24 cellular contexts compared by ENCODE assay signal in the genomic region with DNA sequence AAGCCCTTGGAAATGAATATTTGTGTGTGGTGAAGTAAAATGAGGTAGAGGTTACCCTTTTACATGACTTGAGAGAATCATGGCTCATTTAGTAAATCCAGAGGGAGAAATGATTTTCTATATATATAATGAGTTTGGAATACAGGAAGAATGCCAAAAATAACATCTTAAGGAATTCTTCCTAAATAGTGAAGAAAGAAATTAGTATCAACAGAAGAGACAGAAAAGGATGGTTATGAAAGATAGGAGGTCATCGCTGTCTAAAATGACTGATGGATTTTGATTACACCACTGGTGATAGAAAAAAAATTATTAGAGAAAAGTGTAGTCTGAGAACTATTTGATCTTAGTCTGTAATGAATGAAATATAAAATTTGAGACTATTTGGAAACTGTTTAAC.
"Had no signal": no experiment of that assay in that cellular context is flagged by ENCODE, and none has a peak within 500 bp of the region (broad histone marks: within the 10 kb centered on the region; RNA-seq: fewer than 3 reads in every experiment).

No MANE protein-coding gene starts in this region.

- H3K36me3 ChIP-seq: brain microvascular endothelial cell, gastroesophageal sphincter, heart left ventricle, left ventricle myocardium inferior, prostate gland, thoracic aorta had no signal

- H3K27ac Mint-ChIP-seq: activated CD4-positive, alpha-beta memory T cell treated with anti-CD3 and anti-CD28 coated beads, Interleukin-2, amount 10 ng/mL, durations not matched to agents 7 days and 5 days; activated CD8-positive, alpha-beta memory T cell treated with anti-CD3 and anti-CD28 coated beads, Interleukin-2, amount 10 ng/mL, durations not matched to agents 7 days and 5 days; activated naive CD8-positive, alpha-beta T cell treated with anti-CD3 and anti-CD28 coated beads, Interleukin-2, amount 10 ng/mL, durations not matched to agents 7 days and 5 days; activated T-helper 2 cell treated with anti-CD3 and anti-CD28 coated beads, Interferon-gamma antibody, Interleukin-2, Interleukin-4, amounts not matched to agents 10 μg/mL and 5 μg/mL and 100 μg/mL, durations not matched to agents 14 hours and 24 hours and 36 hours; stimulated activated effector memory CD8-positive, alpha-beta T cell treated with anti-CD3 and anti-CD28 coated beads, Interleukin-12 subunit alpha, Interleukin-12 subunit beta, amount 100 ng/mL, for 72 hours had no signal

- H3K36me3 Mint-ChIP-seq: stimulated activated effector memory CD8-positive, alpha-beta T cell treated with anti-CD3 and anti-CD28 coated beads, Interleukin-12 subunit alpha, Interleukin-12 subunit beta, amount 100 ng/mL, for 72 hours had no signal

- H3K4me3 Mint-ChIP-seq: activated CD4-positive, alpha-beta memory T cell treated with anti-CD3 and anti-CD28 coated beads, Interleukin-2, amount 10 ng/mL, durations not matched to agents 7 days and 5 days; activated CD8-positive, alpha-beta memory T cell treated with anti-CD3 and anti-CD28 coated beads, Interleukin-2, amount 10 ng/mL, durations not matched to agents 7 days and 5 days; activated naive CD8-positive, alpha-beta T cell treated with anti-CD3 and anti-CD28 coated beads, Interleukin-2, amount 10 ng/mL, durations not matched to agents 7 days and 5 days; central memory CD8-positive, alpha-beta T cell; neural crest cell; stimulated activated effector memory CD8-positive, alpha-beta T cell treated with anti-CD3 and anti-CD28 coated beads, Interleukin-12 subunit alpha, Interleukin-12 subunit beta, amount 100 ng/mL, for 72 hours had no signal

- H3K4me1 ChIP-seq: gastroesophageal sphincter, prostate gland had no signal

- H3K9me3 Mint-ChIP-seq: activated T-helper 2 cell treated with anti-CD3 and anti-CD28 coated beads, Interferon-gamma antibody, Interleukin-2, Interleukin-4, amounts not matched to agents 10 μg/mL and 5 μg/mL and 100 μg/mL, durations not matched to agents 14 hours and 24 hours and 36 hours; central memory CD8-positive, alpha-beta T cell; neural crest cell; stimulated activated effector memory CD8-positive, alpha-beta T cell treated with anti-CD3 and anti-CD28 coated beads, Interleukin-12 subunit alpha, Interleukin-12 subunit beta, amount 100 ng/mL, for 72 hours had no signal

- H3K4me1 Mint-ChIP-seq: activated CD4-positive, alpha-beta memory T cell treated with anti-CD3 and anti-CD28 coated beads, Interleukin-2, amount 10 ng/mL, durations not matched to agents 7 days and 5 days; activated CD8-positive, alpha-beta memory T cell treated with anti-CD3 and anti-CD28 coated beads, Interleukin-2, amount 10 ng/mL, durations not matched to agents 7 days and 5 days; central memory CD8-positive, alpha-beta T cell; neural crest cell; stimulated activated effector memory CD8-positive, alpha-beta T cell treated with anti-CD3 and anti-CD28 coated beads, Interleukin-12 subunit alpha, Interleukin-12 subunit beta, amount 100 ng/mL, for 72 hours had no signal

- ATAC-seq: activated CD8-positive, alpha-beta memory T cell treated with anti-CD3 and anti-CD28 coated beads, Interleukin-2, amount 10 ng/mL, durations not matched to agents 7 days and 5 days; gastroesophageal sphincter; heart left ventricle; right cardiac atrium; stimulated activated effector memory CD8-positive, alpha-beta T cell treated with anti-CD3 and anti-CD28 coated beads, Interleukin-12 subunit alpha, Interleukin-12 subunit beta, amount 100 ng/mL, for 72 hours had no signal

- H3K27me3 ChIP-seq: brain microvascular endothelial cell, gastroesophageal sphincter, heart left ventricle had no signal

- DNase-seq: activated CD4-positive, alpha-beta memory T cell treated with anti-CD3 and anti-CD28 coated beads, Interleukin-2, amount 10 ng/mL, durations not matched to agents 7 days and 5 days; activated CD4-positive, alpha-beta T cell treated with anti-CD3 and anti-CD28 coated beads for 48 hours; activated CD4-positive, CD25-positive, alpha-beta regulatory T cell; activated CD8-positive, alpha-beta memory T cell treated with anti-CD3 and anti-CD28 coated beads, Interleukin-2, amount 10 ng/mL, durations not matched to agents 7 days and 5 days; activated naive CD4-positive, alpha-beta T cell treated with Interleukin-2 at 50 U/mL for 16 hours; activated naive CD8-positive, alpha-beta T cell treated with anti-CD3 and anti-CD28 coated beads, Interleukin-2, amount 10 ng/mL, durations not matched to agents 7 days and 5 days; brain microvascular endothelial cell; heart left ventricle; kidney glomerular epithelial cell; left ventricle myocardium inferior; mammary epithelial cell; right cardiac atrium; stimulated activated CD4-positive, alpha-beta T cell treated with anti-CD3 and anti-CD28 coated beads, Interleukin-2, amount 100 ng/mL, for 48 hours; T-helper 1 cell; T-helper 9 cell had no signal

- H3K9me3 ChIP-seq: gastroesophageal sphincter, heart left ventricle, left ventricle myocardium inferior, prostate gland, thoracic aorta had no signal

- H3K27ac ChIP-seq: coronary artery, gastroesophageal sphincter, heart left ventricle, left ventricle myocardium inferior, prostate gland, skin epidermis, thoracic aorta had no signal

- H3K4me3 ChIP-seq: coronary artery, gastroesophageal sphincter, heart left ventricle, left ventricle myocardium inferior, prostate gland, skin epidermis, thoracic aorta had no signal

- H3K27me3 Mint-ChIP-seq: activated CD4-positive, alpha-beta memory T cell treated with anti-CD3 and anti-CD28 coated beads, Interleukin-2, amount 10 ng/mL, durations not matched to agents 7 days and 5 days; activated CD8-positive, alpha-beta memory T cell treated with anti-CD3 and anti-CD28 coated beads, Interleukin-2, amount 10 ng/mL, durations not matched to agents 7 days and 5 days; activated naive CD8-positive, alpha-beta T cell treated with anti-CD3 and anti-CD28 coated beads, Interleukin-2, amount 10 ng/mL, durations not matched to agents 7 days and 5 days; central memory CD8-positive, alpha-beta T cell had no signal
